23 cellular contexts compared by ENCODE assay signal in the genomic region with DNA sequence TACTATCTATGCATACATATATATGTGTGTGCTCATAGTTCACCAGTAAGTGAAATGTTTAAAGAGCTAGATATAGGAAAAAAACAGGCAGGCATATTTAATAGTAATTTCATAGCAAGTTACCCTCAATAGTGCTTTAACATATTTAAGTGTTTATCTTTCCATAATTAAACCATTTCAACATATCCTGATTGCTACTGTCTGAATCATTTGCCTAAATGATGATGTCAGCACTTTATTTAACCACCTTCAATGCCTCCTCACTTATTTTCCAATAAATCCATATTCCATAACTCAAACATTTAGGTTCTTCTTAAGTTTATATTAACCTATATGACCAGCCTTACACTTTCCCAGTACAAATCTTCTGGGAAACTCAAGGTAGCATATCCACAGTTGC.
DNase-seq lines count a peak whose midpoint lies in the region; ATAC-seq, FAIRE-seq and TF ChIP-seq lines count a peak whose summit lies in the region.
"Had no signal": no experiment of that assay in that cellular context is flagged by ENCODE, and none has a peak within 500 bp of the region (broad histone marks: within the 10 kb centered on the region; RNA-seq: fewer than 3 reads in every experiment).

No MANE protein-coding gene starts in this region.

- H3K9ac ChIP-seq in Karpas-422 (ENCODE audit: low read length) (no peak overlapping the region), K562 (ENCODE audit: insufficient read depth in 1 of 2, low read depth in 2 of 2, low read length in 2 of 2) (no peak overlapping the region)
- H3K9ac ChIP-seq: KMS-11 had no signal

- CTCF ChIA-PET in K562 (lab: Yijun Ruan, JAX; ENCODE audit: low intra/inter-chr PET ratio): no interaction called here

- TF ChIP-seq RAD21 in K562 (CRISPR knock-in tag; conservative IDR thresholded peaks at IDR 0.05 in 1 of 2, IDR thresholded peaks at IDR 0.05 in 1 of 2): no peak

- H4K20me1 ChIP-seq in Karpas-422 (ENCODE audit: insufficient read depth, low read depth, low read length) (no peaks in the 10 kb centered on the region), K562 (replicated peaks; ENCODE audit: control insufficient read depth, insufficient read depth, low read length) (no peaks in the 10 kb centered on the region)

- no peak for ATAC-seq in K562
- ATAC-seq: Panc1, T-cell had no signal

- no peak for FAIRE-seq in K562 (lab: Jason Lieb, UNC)
- FAIRE-seq: G401.6, GM18507 had no signal

- no peaks in the 10 kb centered on the region for H3K9me2 ChIP-seq in Karpas-422 (replicated peaks; ENCODE audit: insufficient read depth, low read length)

- no peak overlapping the region for H2AFZ ChIP-seq in Karpas-422 (ENCODE audit: low read length)
- no peak overlapping the region for H2AFZ ChIP-seq in K562 (ENCODE audit: low read depth, low read length)

- H3K4me1 ChIP-seq in Karpas-422 (ENCODE audit: low read length) (peaks cover 19% of the 10 kb centered on the region), K562 (replicated peaks in 1 of 2; ENCODE audit: control insufficient read depth in 2 of 2, insufficient read depth in 2 of 2, low read length in 2 of 2) (no peaks in the 10 kb centered on the region), BE2C (no peaks in the 10 kb centered on the region)

- H3K9me3 ChIP-seq in Karpas-422 (ENCODE audit: low read length): no peaks in the 10 kb centered on the region
- H3K9me3 ChIP-seq in K562 (replicated peaks; ENCODE audit: control insufficient read depth, insufficient read depth, low read depth, low read length): no peaks in the 10 kb centered on the region
- H3K9me3 ChIP-seq in BE2C: no peaks in the 10 kb centered on the region

- intact Hi-C loops in K562 (cut with micrococcal nuclease): loop anchor here (10.0 kb wide), 1 partner anchor 1726 kb away; no protein-coding TSS in a partner anchor

- H3K27me3 ChIP-seq in Karpas-422 (ENCODE audit: low read length) (no peaks in the 10 kb centered on the region), K562 (ENCODE audit: control insufficient read depth in 2 of 2, insufficient read depth in 2 of 2, low read length in 2 of 2) (no peaks in the 10 kb centered on the region), BE2C (no peaks in the 10 kb centered on the region)

- H3K36me3 ChIP-seq in Karpas-422 (ENCODE audit: insufficient read depth, low read length) (no peaks in the 10 kb centered on the region), K562 (ENCODE audit: control insufficient read depth, insufficient read depth, low read length) (no peaks in the 10 kb centered on the region), BE2C (no peaks in the 10 kb centered on the region)

- no peaks in the 10 kb centered on the region for H3K9me1 ChIP-seq in K562 (ENCODE audit: control insufficient read depth, insufficient read depth, low read length)

- no TSS peak for BruUV-seq in K562 (replicated peaks; lab: Mats Ljungman, UMichigan)

- POLR2A ChIA-PET in K562 (lab: Yijun Ruan, JAX): no interaction called here

- in situ Hi-C loops in K562 (cut with MboI): loop anchor here (10.0 kb wide), 1 partner anchor 1166 kb away; no protein-coding TSS in a partner anchor

- H3K27ac ChIP-seq in Karpas-422 (ENCODE audit: low read length) (no peak overlapping the region), K562 (ENCODE audit: extremely low read depth, low read depth, low read length) (no peak overlapping the region)
- H3K27ac ChIP-seq: C4-2B, HL-60, KMS-11 had no signal

- TF ChIP-seq CTCF in K562 (IDR thresholded peaks at IDR 0.05 in 2 of 3, conservative IDR thresholded peaks at IDR 0.05 in 1 of 3; ENCODE audit: insufficient read depth in 2 of 3, low read depth in 1 of 3, low read length in 3 of 3) (no peak), BE2C (IDR thresholded peaks at IDR 0.05; ENCODE audit: low read depth, low read length) (no peak)

- H3K79me2 ChIP-seq in Karpas-422 (ENCODE audit: low read length): no peaks in the 10 kb centered on the region
- no peaks in the 10 kb centered on the region for H3K79me2 ChIP-seq in K562 (ENCODE audit: control insufficient read depth, insufficient read depth, low read length)

- H3K4me2 ChIP-seq in Karpas-422 (ENCODE audit: low read depth, low read length, poor library complexity, severe bottlenecking) (no peak overlapping the region), K562 (ENCODE audit: insufficient read depth, low read length) (no peak overlapping the region)
- H3K4me2 ChIP-seq: KMS-11 had no signal

- no peak for TF ChIP-seq EP300 in K562 (IDR thresholded peaks at IDR 0.05; ENCODE audit: low read length)

- H3K4me3 ChIP-seq in Karpas-422 (ENCODE audit: low read length) (no peak overlapping the region), K562 (no peak overlapping the region), BE2C (ENCODE audit: low read depth, low read length) (no peak overlapping the region)

- TF ChIP-seq POLR2A in K562 (conservative IDR thresholded peaks at IDR 0.05): no peak

- peak; percentile 23 for DNase-seq in GM03348 (ENCODE audit: low spot score)
- peak; percentile 9 for DNase-seq in Karpas-422
- no peak for DNase-seq in K562 (ENCODE audit: extremely low read depth in 1 of 4, low spot score in 3 of 4)
- DNase-seq in fibroblast of peridontal ligament (ENCODE audit: extremely low read depth): peak; percentile 25
- no peak for DNase-seq in NCI-H345 treated with DMSO at 0.1 percent for 48 hours (lab: John Stamatoyannopoulos, UW; ENCODE audit: unreplicated experiment)
- DNase-seq in BE2C: no peak
- DNase-seq in DMS53 (lab: John Stamatoyannopoulos, UW): no peak
- no peak for DNase-seq in germinal center (ENCODE audit: low spot score)
- DNase-seq: Calu3; CD8-positive, alpha-beta memory T cell; DMS153; H9; NCI-H1417 treated with DMSO at 0.1 percent for 48 hours; NCI-H187 treated with DMSO at 0.1 percent for 48 hours; NCI-H2107; NK-92 treated with Interleukin-12 subunit alpha and Interleukin-12 subunit beta, amount 100 ng/mL, for 24 hours; T-cell had no signal

TF ChIP-seq in K562, 482 proteins besides CTCF, POLR2A, EP300 and RAD21 (continues in another document):
- TF ChIP-seq ZNF436 (CRISPR knock-in tag; IDR thresholded peaks at IDR 0.05) (no peak), ZNF445 (CRISPR knock-in tag; IDR thresholded peaks at IDR 0.05; ENCODE audit: low read depth) (no peak), MAFG (tag; conservative IDR thresholded peaks at IDR 0.05) (peak; percentile 83), NR2F6 (CRISPR knock-in tag; IDR thresholded peaks at IDR 0.05) (no peak), GATA2 (CRISPR knock-in tag; IDR thresholded peaks at IDR 0.05) (no peak), MTF1 (CRISPR knock-in tag; IDR thresholded peaks at IDR 0.05; ENCODE audit: borderline replicate concordance) (no peak), MAFK (IDR thresholded peaks at IDR 0.05; ENCODE audit: low read length) (peak; percentile 97), SNIP1 (IDR thresholded peaks at IDR 0.05; ENCODE audit: low read depth) (no peak), ZNF316 (IDR thresholded peaks at IDR 0.05) (peak; percentile 86), PHTF2 (CRISPR knock-in tag; IDR thresholded peaks at IDR 0.05) (no peak), DPF2 (IDR thresholded peaks at IDR 0.05) (no peak), DIDO1 (tag; IDR thresholded peaks at IDR 0.05; ENCODE audit: low read depth) (no peak), TAF9B (IDR thresholded peaks at IDR 0.05; ENCODE audit: partially characterized antibody) (no peak), KLF13 (tag; IDR thresholded peaks at IDR 0.05; ENCODE audit: borderline replicate concordance, low read depth) (no peak), SRSF7 (optimal IDR thresholded peaks at IDR 0.05; ENCODE audit: low read depth, low read length) (no peak), KLF1 (tag; IDR thresholded peaks at IDR 0.05) (no peak)
- TF ChIP-seq, protein P1, sequence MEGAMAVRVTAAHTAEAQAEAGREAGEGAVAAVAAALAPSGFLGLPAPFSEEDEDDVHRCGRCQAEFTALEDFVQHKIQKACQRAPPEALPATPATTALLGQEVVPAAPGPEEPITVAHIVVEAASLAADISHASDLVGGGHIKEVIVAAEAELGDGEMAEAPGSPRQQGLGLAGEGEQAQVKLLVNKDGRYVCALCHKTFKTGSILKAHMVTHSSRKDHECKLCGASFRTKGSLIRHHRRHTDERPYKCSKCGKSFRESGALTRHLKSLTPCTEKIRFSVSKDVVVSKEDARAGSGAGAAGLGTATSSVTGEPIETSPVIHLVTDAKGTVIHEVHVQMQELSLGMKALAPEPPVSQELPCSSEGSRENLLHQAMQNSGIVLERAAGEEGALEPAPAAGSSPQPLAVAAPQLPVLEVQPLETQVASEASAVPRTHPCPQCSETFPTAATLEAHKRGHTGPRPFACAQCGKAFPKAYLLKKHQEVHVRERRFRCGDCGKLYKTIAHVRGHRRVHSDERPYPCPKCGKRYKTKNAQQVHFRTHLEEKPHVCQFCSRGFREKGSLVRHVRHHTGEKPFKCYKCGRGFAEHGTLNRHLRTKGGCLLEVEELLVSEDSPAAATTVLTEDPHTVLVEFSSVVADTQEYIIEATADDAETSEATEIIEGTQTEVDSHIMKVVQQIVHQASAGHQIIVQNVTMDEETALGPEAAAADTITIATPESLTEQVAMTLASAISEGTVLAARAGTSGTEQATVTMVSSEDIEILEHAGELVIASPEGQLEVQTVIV (CRISPR knock-in tag; IDR thresholded peaks at IDR 0.05; ENCODE audit: borderline replicate concordance): no peak
- TF ChIP-seq, protein P2, sequence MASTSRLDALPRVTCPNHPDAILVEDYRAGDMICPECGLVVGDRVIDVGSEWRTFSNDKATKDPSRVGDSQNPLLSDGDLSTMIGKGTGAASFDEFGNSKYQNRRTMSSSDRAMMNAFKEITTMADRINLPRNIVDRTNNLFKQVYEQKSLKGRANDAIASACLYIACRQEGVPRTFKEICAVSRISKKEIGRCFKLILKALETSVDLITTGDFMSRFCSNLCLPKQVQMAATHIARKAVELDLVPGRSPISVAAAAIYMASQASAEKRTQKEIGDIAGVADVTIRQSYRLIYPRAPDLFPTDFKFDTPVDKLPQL (IDR thresholded peaks at IDR 0.05; ENCODE audit: extremely low read depth, insufficient read length): no peak

Comparison
In these comparisons a context has a peak if more than half of its experiments do, and no peak if none do; other contexts are left out.
1. DNase-seq: peak in GM03348 (single experiment), Karpas-422 (single experiment) and fibroblast of peridontal ligament (single experiment); none in K562 (0 of 4), NCI-H345 treated with DMSO at 0.1 percent for 48 hours (single experiment), BE2C (single experiment), DMS53 (single experiment) and germinal center (single experiment).